24 cellular contexts compared by ENCODE assay signal in genomic region chr5:161030219-161030618, GRCh38.
"Had no signal": no experiment of that assay in that cellular context is flagged by ENCODE, and none has a peak within 500 bp of the region (broad histone marks: within the 10 kb centered on the region; RNA-seq: fewer than 3 reads in every experiment).

No MANE protein-coding gene starts in this region.

- H3K27ac ChIP-seq: RWPE1 had no signal

- H3K4me3 ChIP-seq: MG63 had no signal

- H3K36me3 ChIP-seq: MG63 had no signal

- H3K9ac ChIP-seq: SK-N-SH had no signal

- H3K27me3 ChIP-seq: MG63 had no signal

- DNase-seq: IMR-90; Karpas-422; KG1; MG63; NCI-H1092; NCI-H1105 treated with DMSO at 0.1 percent for 48 hours; NCI-H1930; NCI-H2081; NCI-H2107; NCI-H2171 treated with DMSO at 0.1 percent for 48 hours; NCI-H345; NCI-H446 treated with DMSO at 0.1 percent for 48 hours; NCI-H510A treated with DMSO at 0.1 percent for 48 hours; NCI-H526; NCI-H748 treated with DMSO at 0.1 percent for 48 hours; NK-92 treated with Interleukin-12 subunit alpha and Interleukin-12 subunit beta, amount 100 ng/mL, for 24 hours; PC-3; SHP77; SK-N-SH; SW 1271; T-cell had no signal

- ATAC-seq: HepG2, Panc1, PC-3, T-cell had no signal

- H3K9me3 ChIP-seq: MG63, SK-N-SH had no signal

- H3K4me2 ChIP-seq: SK-N-SH had no signal
